26 cellular contexts compared by ENCODE assay signal in the genomic region with DNA sequence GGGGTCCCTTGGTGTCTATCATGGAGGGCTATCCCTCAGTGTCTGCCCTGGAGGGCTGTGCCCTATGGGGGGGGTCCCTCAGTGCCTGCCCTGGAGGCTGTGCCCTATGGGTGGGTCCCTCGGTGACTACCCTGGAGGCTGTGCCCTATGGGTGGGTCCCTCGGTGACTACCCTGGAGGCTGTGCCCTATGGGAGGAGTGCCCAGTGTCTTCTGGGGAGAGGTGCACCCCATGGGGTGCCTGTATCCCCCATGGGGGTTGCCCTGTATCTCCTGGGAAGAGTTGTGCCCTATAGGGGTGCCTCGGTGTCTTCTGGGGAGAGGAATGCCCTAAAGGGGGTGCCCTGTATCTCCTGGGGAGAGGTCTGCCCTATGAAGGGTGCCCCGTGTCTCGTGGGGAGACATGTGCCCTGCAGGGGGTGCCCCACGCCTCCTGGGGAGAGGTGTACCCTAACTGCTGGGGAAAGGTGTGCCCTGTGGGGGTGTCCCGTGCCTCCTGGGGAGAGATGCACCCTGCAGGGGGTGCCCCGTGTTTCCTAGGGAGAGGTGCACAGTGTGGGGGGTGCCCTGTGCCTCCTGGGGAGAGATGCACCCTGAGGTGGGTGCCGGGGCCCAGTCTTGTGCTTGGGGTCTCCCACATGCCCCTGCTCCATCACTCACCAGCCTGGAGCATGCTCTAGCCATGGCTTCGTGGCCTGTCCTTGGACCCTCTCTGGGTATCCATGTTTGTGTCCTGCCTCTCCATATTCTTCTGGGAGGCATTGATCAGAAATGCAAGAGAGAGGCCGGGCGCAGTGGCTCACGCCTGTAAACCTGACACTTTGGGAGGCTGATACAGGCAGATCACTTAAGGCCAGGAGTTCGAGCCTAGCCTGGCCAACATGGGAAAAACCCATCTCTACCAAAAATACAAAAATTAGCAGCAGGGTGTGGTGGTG.
DNase-seq lines count a peak whose midpoint lies in the region; ATAC-seq and TF ChIP-seq lines count a peak whose summit lies in the region.
"Had no signal": no experiment of that assay in that cellular context is flagged by ENCODE, and none has a peak within 500 bp of the region (broad histone marks: within the 10 kb centered on the region; RNA-seq: fewer than 3 reads in every experiment).

No MANE protein-coding gene starts in this region.

- no peaks in the 10 kb centered on the region for H3K27me3 Mint-ChIP-seq in activated T-cell treated with anti-CD3 and anti-CD28 coated beads, Interleukin-2, amount 50 U/mL, for 24 hours
- H3K27me3 Mint-ChIP-seq: effector memory CD8-positive, alpha-beta T cell; naive thymus-derived CD8-positive, alpha-beta T cell had no signal

- H3K27me3 ChIP-seq in dorsolateral prefrontal cortex, result no peaks in the 10 kb centered on the region
- H3K27me3 ChIP-seq: brain microvascular endothelial cell, foreskin keratinocyte, hepatocyte, pancreas, uterus had no signal

- intact Hi-C loops in dorsolateral prefrontal cortex (cut with DNase I), result no loop called here

- H3K27ac Mint-ChIP-seq in activated T-cell treated with anti-CD3 and anti-CD28 coated beads, Interleukin-2, amount 50 U/mL, for 24 hours, result no peak overlapping the region
- H3K27ac Mint-ChIP-seq in stimulated activated effector memory CD8-positive, alpha-beta T cell treated with anti-CD3 and anti-CD28 coated beads, Interleukin-12 subunit alpha, Interleukin-12 subunit beta, amount 100 ng/mL, for 72 hours, result peak overlapping the region; percentile 32

- H3K9me3 Mint-ChIP-seq in activated T-cell treated with anti-CD3 and anti-CD28 coated beads, Interleukin-2, amount 50 U/mL, for 24 hours, result no peaks in the 10 kb centered on the region
- no peaks in the 10 kb centered on the region for H3K9me3 Mint-ChIP-seq in stimulated activated effector memory CD8-positive, alpha-beta T cell treated with anti-CD3 and anti-CD28 coated beads, Interleukin-12 subunit alpha, Interleukin-12 subunit beta, amount 100 ng/mL, for 72 hours
- H3K9me3 Mint-ChIP-seq: effector memory CD8-positive, alpha-beta T cell had no signal

- DNase-seq in activated T-cell treated with anti-CD3 and anti-CD28 coated beads, Interleukin-2, amount 50 U/mL, for 24 hours, result peak; percentile 29
- DNase-seq in activated T-cell treated with anti-CD3 and anti-CD28 coated beads for 4 hours (no peak), dorsolateral prefrontal cortex (peak in 6 of 10 donors; percentile 1 to 27 (median 14))
- no peak for DNase-seq in stimulated activated effector memory CD8-positive, alpha-beta T cell treated with anti-CD3 and anti-CD28 coated beads, Interleukin-12 subunit alpha, Interleukin-12 subunit beta, amount 100 ng/mL, for 72 hours (ENCODE audit: low spot score in 2 of 2)
- DNase-seq: brain microvascular endothelial cell; Caco-2; DMS79 treated with DMSO at 0.1 percent for 48 hours; effector memory CD8-positive, alpha-beta T cell; foreskin keratinocyte; midbrain; MV-4-11; NCI-H1694; NCI-H2171; NCI-H524; stimulated activated CD4-positive, alpha-beta T cell treated with anti-CD3 and anti-CD28 coated beads, Interleukin-15, amount 100 ng/mL, for 24 hours had no signal

- TF ChIP-seq CTCF in GM12873 (IDR thresholded peaks at IDR 0.05; ENCODE audit: insufficient read depth, low read depth, low read length, missing control alignments), result peak; percentile 9
- TF ChIP-seq CTCF in dorsolateral prefrontal cortex (IDR thresholded peaks at IDR 0.05 in 54 of 56, conservative IDR thresholded peaks at IDR 0.05 in 2 of 56; ENCODE audit: low read depth in 1 of 56, partially characterized antibody in 56 of 56), result no peak

- no peak overlapping the region for H3K4me3 ChIP-seq in dorsolateral prefrontal cortex
- H3K4me3 ChIP-seq: HAP-1, hepatocyte, pancreas, uterus had no signal

- H3K27ac ChIP-seq in dorsolateral prefrontal cortex, result no peak overlapping the region
- H3K27ac ChIP-seq: brain microvascular endothelial cell, foreskin keratinocyte, hepatocyte, pancreas, uterus had no signal

- peaks cover 81% of the 10 kb centered on the region for H3K36me3 Mint-ChIP-seq in activated T-cell treated with anti-CD3 and anti-CD28 coated beads, Interleukin-2, amount 50 U/mL, for 24 hours (ENCODE audit: low read depth)
- peaks cover 42% of the 10 kb centered on the region for H3K36me3 Mint-ChIP-seq in stimulated activated effector memory CD8-positive, alpha-beta T cell treated with anti-CD3 and anti-CD28 coated beads, Interleukin-12 subunit alpha, Interleukin-12 subunit beta, amount 100 ng/mL, for 72 hours

- H3K4me1 Mint-ChIP-seq in activated T-cell treated with anti-CD3 and anti-CD28 coated beads, Interleukin-2, amount 50 U/mL, for 24 hours (ENCODE audit: low read depth), result peaks cover 6% of the 10 kb centered on the region
- peaks cover 8% of the 10 kb centered on the region for H3K4me1 Mint-ChIP-seq in stimulated activated effector memory CD8-positive, alpha-beta T cell treated with anti-CD3 and anti-CD28 coated beads, Interleukin-12 subunit alpha, Interleukin-12 subunit beta, amount 100 ng/mL, for 72 hours

- ATAC-seq in stimulated activated effector memory CD8-positive, alpha-beta T cell treated with anti-CD3 and anti-CD28 coated beads, Interleukin-12 subunit alpha, Interleukin-12 subunit beta, amount 100 ng/mL, for 72 hours, result no peak
- ATAC-seq in GM19463 (IDR thresholded peaks at IDR 0.05; ENCODE audit: unreplicated experiment) (no peak), GM18511 (IDR thresholded peaks at IDR 0.05; ENCODE audit: unreplicated experiment) (no peak), GM18517 (IDR thresholded peaks at IDR 0.05; ENCODE audit: unreplicated experiment) (no peak)
- ATAC-seq: activated CD4-positive, CD25-positive, alpha-beta regulatory T cell treated with anti-CD3 and anti-CD28 coated beads, Interleukin-2, amount 50 U/mL, for 24 hours; effector memory CD8-positive, alpha-beta T cell; esophagus mucosa; foreskin keratinocyte; naive thymus-derived CD8-positive, alpha-beta T cell; pancreas had no signal

- no peak overlapping the region for H3K4me3 Mint-ChIP-seq in activated T-cell treated with anti-CD3 and anti-CD28 coated beads, Interleukin-2, amount 50 U/mL, for 24 hours
- no peak overlapping the region for H3K4me3 Mint-ChIP-seq in stimulated activated effector memory CD8-positive, alpha-beta T cell treated with anti-CD3 and anti-CD28 coated beads, Interleukin-12 subunit alpha, Interleukin-12 subunit beta, amount 100 ng/mL, for 72 hours
- H3K4me3 Mint-ChIP-seq: effector memory CD8-positive, alpha-beta T cell; naive thymus-derived CD8-positive, alpha-beta T cell had no signal

Comparison
In these comparisons a context has a peak if more than half of its experiments do, and no peak if none do; other contexts are left out.
1. DNase-seq: peak in activated T-cell treated with anti-CD3 and anti-CD28 coated beads, Interleukin-2, amount 50 U/mL, for 24 hours (single experiment) and dorsolateral prefrontal cortex (6 of 10); none in activated T-cell treated with anti-CD3 and anti-CD28 coated beads for 4 hours (single experiment) and stimulated activated effector memory CD8-positive, alpha-beta T cell treated with anti-CD3 and anti-CD28 coated beads, Interleukin-12 subunit alpha, Interleukin-12 subunit beta, amount 100 ng/mL, for 72 hours (0 of 2).